ENCODE assay signal across 31 cellular contexts in genomic region chr9:137380606-137381005, GRCh38. TPM values are rescaled to one million over a fixed set of nuclear protein-coding genes. Genes with fewer than 3 reads are reported as not detected.
"Had no signal": no experiment of that assay in that cellular context is flagged by ENCODE, and none has a peak within 500 bp of the region (broad histone marks: within the 10 kb centered on the region; RNA-seq: fewer than 3 reads in every experiment).

No MANE protein-coding gene starts in this region.

- H3K4me3 ChIP-seq: adrenal gland, ascending aorta, cardiac muscle cell, coronary artery, dorsolateral prefrontal cortex, gastroesophageal sphincter, left lung, pancreas, prostate gland, testis, transverse colon had no signal

- H3K27me3 ChIP-seq: adrenal gland, ascending aorta, cardiac muscle cell, dorsolateral prefrontal cortex, gastroesophageal sphincter, left lung, neutrophil, pancreas, testis, transverse colon had no signal

- H3K4me1 ChIP-seq: adrenal gland, ascending aorta, gastroesophageal sphincter, left lung, pancreas, prostate gland, testis, transverse colon had no signal

- H3K27ac ChIP-seq: adrenal gland, ascending aorta, cardiac muscle cell, coronary artery, dorsolateral prefrontal cortex, gastroesophageal sphincter, left lung, neutrophil, pancreas, prostate gland, testis, transverse colon had no signal

- H3K27me3 Mint-ChIP-seq: activated CD4-positive, alpha-beta T cell treated with anti-CD3 and anti-CD28 coated beads for 36 hours; activated CD8-positive, alpha-beta memory T cell treated with anti-CD3 and anti-CD28 coated beads, Interleukin-2, amount 10 ng/mL, durations not matched to agents 7 days and 5 days; activated naive CD8-positive, alpha-beta T cell treated with anti-CD3 and anti-CD28 coated beads for 36 hours; brain; naive B cell had no signal

- H3K9me3 ChIP-seq: adrenal gland, ascending aorta, gastroesophageal sphincter, pancreas, prostate gland, testis, transverse colon had no signal

- H3K9me3 Mint-ChIP-seq: activated naive CD4-positive, alpha-beta T cell treated with anti-CD3 and anti-CD28 coated beads for 36 hours; activated naive CD8-positive, alpha-beta T cell treated with anti-CD3 and anti-CD28 coated beads for 36 hours had no signal

- ATAC-seq: activated CD4-positive, alpha-beta T cell treated with anti-CD3 and anti-CD28 coated beads for 36 hours; activated CD8-positive, alpha-beta memory T cell treated with anti-CD3 and anti-CD28 coated beads, Interleukin-2, amount 10 ng/mL, durations not matched to agents 7 days and 5 days; activated CD8-positive, alpha-beta T cell treated with anti-CD3 and anti-CD28 coated beads, Interleukin-2, amount 10 ng/mL, durations not matched to agents 7 days and 5 days; gastroesophageal sphincter; left lung; pancreas had no signal

- H3K4me3 Mint-ChIP-seq: activated CD4-positive, alpha-beta T cell treated with anti-CD3 and anti-CD28 coated beads for 36 hours; activated CD8-positive, alpha-beta memory T cell treated with anti-CD3 and anti-CD28 coated beads, Interleukin-2, amount 10 ng/mL, durations not matched to agents 7 days and 5 days; activated CD8-positive, alpha-beta T cell treated with anti-CD3 and anti-CD28 coated beads, Interleukin-2, amount 10 ng/mL, durations not matched to agents 7 days and 5 days; activated naive CD4-positive, alpha-beta T cell treated with anti-CD3 and anti-CD28 coated beads for 36 hours; activated naive CD8-positive, alpha-beta T cell treated with anti-CD3 and anti-CD28 coated beads for 36 hours; brain; naive B cell; nephron progenitor cell had no signal

- H3K27ac Mint-ChIP-seq: activated CD4-positive, alpha-beta T cell treated with anti-CD3 and anti-CD28 coated beads for 36 hours; activated CD8-positive, alpha-beta memory T cell treated with anti-CD3 and anti-CD28 coated beads, Interleukin-2, amount 10 ng/mL, durations not matched to agents 7 days and 5 days; activated CD8-positive, alpha-beta T cell treated with anti-CD3 and anti-CD28 coated beads, Interleukin-2, amount 10 ng/mL, durations not matched to agents 7 days and 5 days; activated naive CD4-positive, alpha-beta T cell treated with anti-CD3 and anti-CD28 coated beads for 36 hours; activated naive CD8-positive, alpha-beta T cell treated with anti-CD3 and anti-CD28 coated beads for 36 hours; activated T-helper 2 cell treated with anti-CD3 and anti-CD28 coated beads, Interferon-gamma antibody, Interleukin-2, Interleukin-4, amounts not matched to agents 10 μg/mL and 5 μg/mL and 100 μg/mL, durations not matched to agents 14 hours and 24 hours and 36 hours; brain; nephron progenitor cell had no signal

- H3K36me3 ChIP-seq: adrenal gland, cardiac muscle cell, neutrophil, pancreas, prostate gland, transverse colon had no signal

- DNase-seq: activated CD4-positive, alpha-beta T cell treated with anti-CD3 and anti-CD28 coated beads for 36 hours; activated CD4-positive, CD25-positive, alpha-beta regulatory T cell; activated CD8-positive, alpha-beta memory T cell treated with anti-CD3 and anti-CD28 coated beads, Interleukin-2, amount 10 ng/mL, durations not matched to agents 7 days and 5 days; activated CD8-positive, alpha-beta T cell treated with anti-CD3 and anti-CD28 coated beads, Interleukin-2, amount 10 ng/mL, durations not matched to agents 7 days and 5 days; activated naive CD4-positive, alpha-beta T cell treated with anti-CD3 and anti-CD28 coated beads for 36 hours; activated naive CD8-positive, alpha-beta T cell treated with anti-CD3 and anti-CD28 coated beads for 36 hours; activated T-cell treated with anti-CD3 and anti-CD28 coated beads, Interleukin-2, amount 50 U/mL, for 48 hours; effector memory CD4-positive, alpha-beta T cell; erythroblast; kidney glomerular epithelial cell; naive B cell; nephron progenitor cell; retina; stimulated activated CD4-positive, alpha-beta T cell treated with anti-CD3 and anti-CD28 coated beads, Interleukin-2, amount 100 ng/mL, for 48 hours; stimulated activated naive CD4-positive, alpha-beta T cell treated with Interleukin-2 at 50 U/mL for 16 hours; T-helper 2 cell; testis; transverse colon had no signal

- H3K36me3 Mint-ChIP-seq: activated CD8-positive, alpha-beta memory T cell treated with anti-CD3 and anti-CD28 coated beads, Interleukin-2, amount 10 ng/mL, durations not matched to agents 7 days and 5 days; activated naive CD8-positive, alpha-beta T cell treated with anti-CD3 and anti-CD28 coated beads for 36 hours; naive B cell had no signal

- H3K4me1 Mint-ChIP-seq: activated CD4-positive, alpha-beta T cell treated with anti-CD3 and anti-CD28 coated beads for 36 hours; activated CD8-positive, alpha-beta memory T cell treated with anti-CD3 and anti-CD28 coated beads, Interleukin-2, amount 10 ng/mL, durations not matched to agents 7 days and 5 days; activated naive CD8-positive, alpha-beta T cell treated with anti-CD3 and anti-CD28 coated beads for 36 hours had no signal

RNA-seq across cellular contexts. Expression of gene NOXA1, which starts 42.6 kb away (rescaled TPM):
- total RNA-seq: fibroblast of villous mesenchyme had no signal
